Comparison of ENCODE assay signal across 8 cellular contexts in the genomic region with DNA sequence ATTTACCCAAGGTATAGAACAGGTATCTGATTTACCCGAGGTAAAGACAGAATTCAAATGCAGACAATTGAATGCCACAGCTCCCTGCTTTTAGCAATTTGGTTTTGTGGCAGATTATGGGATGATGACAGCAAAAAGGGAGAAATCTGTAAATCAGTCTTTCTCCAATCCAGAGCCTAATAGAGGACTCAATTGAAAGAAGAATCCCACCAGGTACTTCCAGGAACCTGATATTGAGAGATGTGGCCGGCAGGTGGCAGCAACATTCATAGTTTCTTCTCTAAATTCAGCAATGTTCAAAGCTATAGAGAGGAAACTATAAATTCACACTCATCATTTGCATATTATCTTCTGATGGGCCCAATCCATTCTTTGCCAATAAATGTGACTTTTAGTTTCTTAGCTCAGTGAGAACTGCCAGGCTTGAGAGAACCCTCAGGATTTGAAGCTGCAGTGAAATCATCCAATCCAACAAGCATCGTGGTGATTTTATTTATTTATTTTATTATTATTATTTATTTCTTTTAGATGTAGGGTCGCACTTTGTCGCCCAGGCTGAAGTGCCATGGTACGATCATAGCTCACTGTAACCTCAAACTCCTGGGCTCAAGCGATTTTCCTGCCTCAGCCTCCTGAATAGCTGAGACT. TPM values are rescaled to one million over a fixed set of nuclear protein-coding genes. Genes with fewer than 3 reads are reported as not detected.
A peak's percentile ranks its signal among the peaks of the same experiment; 100 is the strongest.
DNase-seq lines count a peak whose midpoint lies in the region; ATAC-seq and TF ChIP-seq lines count a peak whose summit lies in the region.

No MANE protein-coding gene starts in this region.

- peak; percentile 54 for DNase-seq in Daoy (ENCODE audit: low read depth)
- DNase-seq in NCI-H1092 (lab: John Stamatoyannopoulos, UW): peak; percentile 48
- DNase-seq in SKM-1 (lab: John Stamatoyannopoulos, UW; ENCODE audit: unreplicated experiment): peak; percentile 45
- peak; percentile 90 for DNase-seq in activated naive CD4-positive, alpha-beta T cell treated with anti-CD3 and anti-CD28 coated beads for 36 hours
- DNase-seq in heart left ventricle: peak; percentile 43 to 74 (median 64)
- peak; percentile 45 for DNase-seq in retina

- H3K36me3 ChIP-seq in heart left ventricle: no peaks in the 10 kb centered on the region

- 47 to 51% (median 48%) methylated on average over 7 of the region's 7 CpGs for WGBS in heart left ventricle, 4 donors

- H3K27ac Mint-ChIP-seq in activated naive CD4-positive, alpha-beta T cell treated with anti-CD3 and anti-CD28 coated beads for 36 hours: no peak overlapping the region

- H3K4me3 ChIP-seq in heart left ventricle: no peak overlapping the region

- H3K4me3 Mint-ChIP-seq in activated naive CD4-positive, alpha-beta T cell treated with anti-CD3 and anti-CD28 coated beads for 36 hours: no peak overlapping the region

- peak; percentile 52 to 78 (median 62) for TF ChIP-seq CTCF in heart left ventricle (IDR thresholded peaks at IDR 0.05)

- H3K27me3 ChIP-seq in heart left ventricle: no peaks in the 10 kb centered on the region

- H3K9me3 Mint-ChIP-seq in activated naive CD4-positive, alpha-beta T cell treated with anti-CD3 and anti-CD28 coated beads for 36 hours: no peaks in the 10 kb centered on the region

- no peaks in the 10 kb centered on the region for H3K27me3 Mint-ChIP-seq in activated naive CD4-positive, alpha-beta T cell treated with anti-CD3 and anti-CD28 coated beads for 36 hours (ENCODE audit: low read depth)

- no peaks in the 10 kb centered on the region for H3K9me3 ChIP-seq in heart left ventricle

- intact Hi-C loops in activated naive CD4-positive, alpha-beta T cell treated with anti-CD3 and anti-CD28 coated beads for 36 hours (cut with micrococcal nuclease): loop anchor here (1.0 to 2.0 kb wide), 6 partner anchors 111 to 518 kb away; no protein-coding TSS in a partner anchor
- intact Hi-C loops in heart left ventricle (cut with DNase I): loop anchor here in 8 of 10 donors (2.0 to 10.0 kb wide), 7 partner anchors 113 to 518 kb away; no protein-coding TSS in a partner anchor

- H3K36me3 Mint-ChIP-seq in activated naive CD4-positive, alpha-beta T cell treated with anti-CD3 and anti-CD28 coated beads for 36 hours (ENCODE audit: low read depth): no peaks in the 10 kb centered on the region

- peaks cover 0 to 2% (median 0%) of the 10 kb centered on the region in 12 donors for H3K4me1 ChIP-seq in heart left ventricle

- CTCF ChIA-PET in activated naive CD4-positive, alpha-beta T cell treated with anti-CD3 and anti-CD28 coated beads for 36 hours (lab: Charles Lee): interaction anchor here (0.6 to 4.5 kb wide), 33 partner anchors 9 to 555 kb away, joined by 3 to 23 read pairs (median 4); a partner anchor contains a TSS

- peak in 2 of 4 donors; percentile 45 to 59 for ATAC-seq in heart left ventricle
- ATAC-seq in GM18868 (IDR thresholded peaks at IDR 0.05; ENCODE audit: unreplicated experiment): no peak
- no peak for ATAC-seq in GM19351 (IDR thresholded peaks at IDR 0.05; ENCODE audit: unreplicated experiment)

- peaks cover 2% of the 10 kb centered on the region for H3K4me1 Mint-ChIP-seq in activated naive CD4-positive, alpha-beta T cell treated with anti-CD3 and anti-CD28 coated beads for 36 hours (ENCODE audit: low read depth)

- no peak overlapping the region for H3K27ac ChIP-seq in heart left ventricle

- no peak for TF ChIP-seq POLR2A in heart left ventricle (IDR thresholded peaks at IDR 0.05)

RNA-seq across cellular contexts. Expression of a gene that starts 9.8 kb away (rescaled TPM):
- 10.9 and 12.2 TPM in 2 replicates for total RNA-seq in Daoy (2014; rRNA removed; shearing (Covaris generic))
- 10 to 100 TPM; 16.3 to 17.2 TPM for total RNA-seq in activated naive CD4-positive, alpha-beta T cell treated with anti-CD3 and anti-CD28 coated beads for 36 hours
- 10 to 100 TPM; 13.6 to 30.5 (median 19.0) TPM for total RNA-seq in heart left ventricle
- polyA plus RNA-seq in heart left ventricle: 10 to 100 TPM; 15.9 to 28.8 TPM

RNA-seq across cellular contexts. Expression of a gene that starts 30.9 kb away (rescaled TPM):
- 19.1 and 21.2 TPM in 2 replicates for total RNA-seq in Daoy (2014; rRNA removed; shearing (Covaris generic))
- 10 to 100 TPM; 13.2 to 13.3 TPM for total RNA-seq in activated naive CD4-positive, alpha-beta T cell treated with anti-CD3 and anti-CD28 coated beads for 36 hours
- 10 to 100 TPM in 6 of 9 donors, 1 to 10 TPM in 3; 7.1 to 17.2 (median 11.5) TPM for total RNA-seq in heart left ventricle
- 10 to 100 TPM; 10.7 to 14.2 TPM for polyA plus RNA-seq in heart left ventricle
